ENCODE assay signal across 8 cellular contexts in genomic region chr12:10212623-10213131, GRCh38. TPM values are rescaled to one million over a fixed set of nuclear protein-coding genes. Genes with fewer than 3 reads are reported as not detected.
DNase-seq lines count a peak whose midpoint lies in the region; ATAC-seq and TF ChIP-seq lines count a peak whose summit lies in the region.

TSS of gene GABARAPL1 (plus strand) at chr12:10212877. CDS start at chr12:10213130, 253 bp downstream.

- DNase-seq in CD4-positive, alpha-beta memory T cell: peak; percentile 80 to 89 (median 84)
- DNase-seq in SW 1271 (lab: John Stamatoyannopoulos, UW): peak; percentile 66 to 93
- peak; percentile 91 for DNase-seq in adipocyte (ENCODE audit: low read depth)
- DNase-seq in cardiac septum (ENCODE audit: low spot score): peak; percentile 95

- POLR2A ChIA-PET in CD4-positive, alpha-beta memory T cell (lab: Charles Lee; ENCODE audit: partially characterized antibody): interaction anchor here (0.7 to 2.9 kb wide), 11 partner anchors 10 to 1334 kb away, joined by 3 to 18 read pairs (median 4); partner anchors contain the start of genes CD69, CLEC2B, MAGOHB and SMIM10L1

- no peak for TF ChIP-seq CTCF in parathyroid adenoma (IDR thresholded peaks at IDR 0.05)

- peak within 1 kb of the TSS; percentile 92 to 99 (median 96) for H3K27ac Mint-ChIP-seq in CD4-positive, alpha-beta memory T cell

- H3K27ac ChIP-seq in CD4-positive, alpha-beta memory T cell (ENCODE audit: low read depth, low read length): peak within 1 kb of the TSS; percentile 81
- H3K27ac ChIP-seq in KOPT-K1 (ENCODE audit: low read depth, low read length, poor library complexity, severe bottlenecking) (peak within 1 kb of the TSS; percentile 53), parathyroid adenoma (peak within 1 kb of the TSS; percentile 99), thymus (ENCODE audit: low read depth) (peak within 1 kb of the TSS; percentile 94)

- WGBS in thymus: under 1% methylated on average over 36 of the region's 36 CpGs

- H3K36me3 Mint-ChIP-seq in CD4-positive, alpha-beta memory T cell: peaks cover 0 to 17% of the 10 kb centered on the region in 2 donors

- no peaks in the 10 kb centered on the region for H3K36me3 ChIP-seq in CD4-positive, alpha-beta memory T cell (ENCODE audit: insufficient read depth, low read length)
- no peaks in the 10 kb centered on the region for H3K36me3 ChIP-seq in KOPT-K1 (ENCODE audit: insufficient read depth, low read length)
- no peaks in the 10 kb centered on the region for H3K36me3 ChIP-seq in adipocyte (ENCODE audit: control insufficient read depth, insufficient read depth, low read length, severe bottlenecking)
- no peaks in the 10 kb centered on the region for H3K36me3 ChIP-seq in parathyroid adenoma (ENCODE audit: control insufficient read depth, insufficient read depth, low read length)
- no peaks in the 10 kb centered on the region for H3K36me3 ChIP-seq in thymus (ENCODE audit: control insufficient read depth, insufficient read depth)

- peak within 1 kb of the TSS; percentile 88 to 98 (median 94) for H3K4me3 Mint-ChIP-seq in CD4-positive, alpha-beta memory T cell

- peaks cover 16% of the 10 kb centered on the region for H3K79me2 ChIP-seq in parathyroid adenoma

- H3K4me1 ChIP-seq in CD4-positive, alpha-beta memory T cell (ENCODE audit: insufficient read depth, low read length): peaks cover 32% of the 10 kb centered on the region
- peaks cover 16% of the 10 kb centered on the region for H3K4me1 ChIP-seq in adipocyte (ENCODE audit: control insufficient read depth, insufficient read depth, low read length)
- peaks cover 10% of the 10 kb centered on the region for H3K4me1 ChIP-seq in parathyroid adenoma
- peaks cover 3% of the 10 kb centered on the region for H3K4me1 ChIP-seq in thymus (ENCODE audit: control insufficient read depth, insufficient read depth, low read length)

- CTCF ChIA-PET in CD4-positive, alpha-beta memory T cell (lab: Charles Lee; ENCODE audit: partially characterized antibody): interaction anchor here (0.8 to 1.1 kb wide), 3 partner anchors 18 to 153 kb away, joined by 3 read pairs; no protein-coding TSS in a partner anchor

- H3K9me3 ChIP-seq in CD4-positive, alpha-beta memory T cell (ENCODE audit: control insufficient read depth in 1 of 2, low read length in 2 of 2): no peaks in the 10 kb centered on the region
- H3K9me3 ChIP-seq in KOPT-K1 (ENCODE audit: insufficient read depth, low read length, poor library complexity, severe bottlenecking): no peaks in the 10 kb centered on the region
- H3K9me3 ChIP-seq in adipocyte (ENCODE audit: control insufficient read depth, low read length): no peaks in the 10 kb centered on the region
- H3K9me3 ChIP-seq in parathyroid adenoma (ENCODE audit: control insufficient read depth, low read length): no peaks in the 10 kb centered on the region
- H3K9me3 ChIP-seq in thymus (ENCODE audit: control insufficient read depth): no peaks in the 10 kb centered on the region

- H3K27me3 Mint-ChIP-seq in CD4-positive, alpha-beta memory T cell: no peaks in the 10 kb centered on the region

- ATAC-seq in GM21390 (IDR thresholded peaks at IDR 0.05; ENCODE audit: unreplicated experiment): peak; percentile 65

- peak within 1 kb of the TSS; percentile 97 for H3K4me2 ChIP-seq in parathyroid adenoma (ENCODE audit: low read length)

- H3K4me3 ChIP-seq in CD4-positive, alpha-beta memory T cell (ENCODE audit: low read length in 2 of 2): peak within 1 kb of the TSS; percentile 57 to 69
- H3K4me3 ChIP-seq in adipocyte (ENCODE audit: low read length) (peak within 1 kb of the TSS; percentile 99), parathyroid adenoma (ENCODE audit: low read depth, low read length) (peak within 1 kb of the TSS; percentile 83), thymus (ENCODE audit: low read length) (peak within 1 kb of the TSS; percentile 74)

- no peaks in the 10 kb centered on the region for H3K27me3 ChIP-seq in CD4-positive, alpha-beta memory T cell (ENCODE audit: insufficient read depth, low read length)
- H3K27me3 ChIP-seq in adipocyte (replicated peaks; ENCODE audit: control insufficient read depth, insufficient read depth, low read length): no peaks in the 10 kb centered on the region
- H3K27me3 ChIP-seq in parathyroid adenoma (ENCODE audit: control insufficient read depth, insufficient read depth, low read length): no peaks in the 10 kb centered on the region
- H3K27me3 ChIP-seq in thymus (ENCODE audit: control insufficient read depth, insufficient read depth): no peaks in the 10 kb centered on the region

- peaks cover 19 to 44% (median 25%) of the 10 kb centered on the region in 4 donors for H3K4me1 Mint-ChIP-seq in CD4-positive, alpha-beta memory T cell

- H2AFZ ChIP-seq in parathyroid adenoma: peak within 1 kb of the TSS; percentile 97

- intact Hi-C loops in CD4-positive, alpha-beta memory T cell (cut with micrococcal nuclease): loop anchor here (1.0 to 10.0 kb wide), 7 partner anchors 60 to 1968 kb away; partner anchors contain the start of genes CLEC2B and MAGOHB
- intact Hi-C loops in cardiac septum (cut with DNase I): loop anchor here (1.0 to 10.0 kb wide), 3 partner anchors 59 to 510 kb away; partner anchors contain the start of gene YBX3

- H3K9ac ChIP-seq in adipocyte (ENCODE audit: low read length) (peak within 1 kb of the TSS; percentile 97), parathyroid adenoma (peak within 1 kb of the TSS; percentile 97)

- H3K9me3 Mint-ChIP-seq in CD4-positive, alpha-beta memory T cell: no peaks in the 10 kb centered on the region

RNA-seq across cellular contexts. Expression of gene GABARAPL1, which starts in this region (rescaled TPM):
- total RNA-seq in CD4-positive, alpha-beta memory T cell: 10 to 100 TPM; 35.3 to 36.3 TPM
- polyA plus RNA-seq in CD4-positive, alpha-beta memory T cell: 10 to 100 TPM; 12.8 to 16.2 TPM
- total RNA-seq in cardiac septum: 280 TPM
- 92.0 TPM for polyA plus RNA-seq in thymus

Comparison
In these comparisons a context has a peak if more than half of its experiments do, and no peak if none do; other contexts are left out.
1. Peak in every context shown above with its lines: DNase-seq, ATAC-seq, H3K4me3 ChIP-seq and H3K27ac ChIP-seq.